In the genomic region with DNA sequence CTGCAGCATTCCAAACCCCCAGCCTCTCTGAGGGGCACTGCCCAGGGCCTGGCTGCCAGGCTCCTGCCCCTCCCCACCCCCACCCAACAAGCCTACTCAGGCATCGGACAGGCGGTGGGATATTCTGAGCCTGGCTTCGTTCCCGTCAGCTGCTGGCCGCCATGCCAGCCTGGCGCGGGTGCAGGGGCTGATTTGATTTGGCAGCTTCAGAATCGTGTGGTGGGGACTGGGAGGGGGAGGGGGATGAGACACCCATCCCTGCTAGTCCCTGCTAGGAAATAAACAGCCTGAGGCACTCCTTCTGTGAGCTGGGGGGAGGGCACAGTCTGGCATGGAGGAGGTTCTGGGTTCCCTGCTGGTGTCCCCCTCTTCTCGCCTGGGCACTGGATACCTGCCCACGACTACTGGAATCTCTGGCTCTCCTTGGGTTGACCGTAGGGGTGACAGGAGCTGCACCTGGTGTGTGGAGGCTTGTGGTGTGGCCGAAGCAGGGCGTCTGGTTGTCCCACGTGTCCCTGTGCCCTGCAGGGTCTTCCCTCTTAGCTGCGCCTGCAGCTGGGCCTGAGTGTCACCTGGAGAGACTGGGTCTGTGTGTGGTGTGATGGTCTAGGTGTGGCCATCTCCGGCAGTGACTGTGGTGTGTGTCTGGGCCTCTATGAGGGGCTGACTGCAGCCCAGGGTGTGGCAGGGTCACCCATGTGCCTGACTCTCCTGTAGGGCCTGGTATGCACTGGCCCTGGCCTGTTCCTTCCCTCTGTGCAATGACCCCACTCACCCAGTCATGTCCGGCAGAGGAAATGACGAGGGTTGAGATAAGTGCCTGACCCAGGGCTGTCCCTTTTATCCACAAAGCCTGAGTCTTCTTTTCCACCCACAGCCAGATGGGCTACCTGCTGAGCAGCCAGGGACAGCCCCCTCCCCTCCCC, we compare ENCODE assay signal across 1 cellular context.
A peak's percentile ranks its signal among the peaks of the same experiment; 100 is the strongest.
TF ChIP-seq lines count a peak whose summit lies in the region.

No MANE protein-coding gene starts in this region.

TF ChIP-seq in endothelial cell of umbilical vein, 7 proteins besides CTCF, POLR2A, EP300 and RAD21 (continued from another document):
- TF ChIP-seq JUN (IDR thresholded peaks at IDR 0.05; ENCODE audit: borderline replicate concordance, insufficient read depth, insufficient read length, low read depth) (peak; percentile 76), MYC (IDR thresholded peaks at IDR 0.05; ENCODE audit: low read depth, low read length) (peak; percentile 98)
- TF ChIP-seq, protein P1, sequence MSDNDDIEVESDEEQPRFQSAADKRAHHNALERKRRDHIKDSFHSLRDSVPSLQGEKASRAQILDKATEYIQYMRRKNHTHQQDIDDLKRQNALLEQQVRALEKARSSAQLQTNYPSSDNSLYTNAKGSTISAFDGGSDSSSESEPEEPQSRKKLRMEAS (IDR thresholded peaks at IDR 0.05; ENCODE audit: insufficient read depth, insufficient read length), result peak; percentile 14
